ENCODE assay signal across 16 cellular contexts in the genomic region with DNA sequence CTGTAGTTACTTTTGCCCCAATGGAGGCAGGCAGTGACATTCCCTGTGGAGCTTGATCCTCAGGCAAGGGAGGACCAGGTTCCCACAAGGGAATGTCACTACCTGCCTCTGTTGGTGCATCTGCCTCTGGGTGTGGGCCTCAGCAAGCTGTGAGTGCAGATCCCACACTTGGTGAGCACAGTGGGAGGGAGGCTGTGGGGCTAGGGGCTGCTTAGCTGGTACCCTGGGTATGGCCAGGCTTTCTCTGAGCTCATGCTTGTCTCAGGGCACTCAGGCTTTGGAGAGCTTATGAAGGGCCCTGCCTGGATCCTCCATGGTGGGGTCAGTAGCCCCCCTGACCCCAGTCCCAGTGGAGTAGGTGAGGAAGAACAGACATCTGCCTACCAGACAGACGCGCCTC. TPM values are rescaled to one million over a fixed set of nuclear protein-coding genes. Genes with fewer than 3 reads are reported as not detected.
DNase-seq lines count a peak whose midpoint lies in the region; ATAC-seq and TF ChIP-seq lines count a peak whose summit lies in the region.
"Had no signal": no experiment of that assay in that cellular context is flagged by ENCODE, and none has a peak within 500 bp of the region (broad histone marks: within the 10 kb centered on the region; RNA-seq: fewer than 3 reads in every experiment).

No MANE protein-coding gene starts in this region.

- peak overlapping the region in 2 of 3 experiments; percentile 32 to 97 for H3K27ac Mint-ChIP-seq in nephron
- no peak overlapping the region for H3K27ac Mint-ChIP-seq in type B pancreatic cell
- H3K27ac Mint-ChIP-seq: B cell; CD8-positive, alpha-beta T cell had no signal

- intact Hi-C loops in esophagus muscularis mucosa (cut with DNase I), result loop anchor here (5.0 kb wide), 1 partner anchor 57 kb away; no protein-coding TSS in a partner anchor

- H3K4me3 ChIP-seq in esophagus muscularis mucosa, result no peak overlapping the region
- H3K4me3 ChIP-seq: BLaER1 treated with 17β-estradiol and CSF1 and Interleukin-3, amounts not matched to agents 10 nM and 100 nM; HAP-1; K562 had no signal

- H3K27me3 Mint-ChIP-seq in nephron (ENCODE audit: low read depth), result peaks cover 3% of the 10 kb centered on the region
- no peaks in the 10 kb centered on the region for H3K27me3 Mint-ChIP-seq in type B pancreatic cell

- H3K27ac ChIP-seq in esophagus muscularis mucosa (replicated peaks in 1 of 4), result no peak overlapping the region
- H3K27ac ChIP-seq: BLaER1 treated with 17β-estradiol and CSF1 and Interleukin-3, amounts not matched to agents 10 nM and 100 nM had no signal

- H3K27me3 ChIP-seq in esophagus muscularis mucosa, result no peaks in the 10 kb centered on the region
- H3K27me3 ChIP-seq: BLaER1 treated with 17β-estradiol and CSF1 and Interleukin-3, amounts not matched to agents 10 nM and 100 nM had no signal

- no peaks in the 10 kb centered on the region for H3K9me3 ChIP-seq in esophagus muscularis mucosa
- H3K9me3 ChIP-seq: HAP-1 had no signal

- no peak for TF ChIP-seq CTCF in GM13976 (IDR thresholded peaks at IDR 0.05; ENCODE audit: borderline replicate concordance, control extremely low read depth, extremely low read depth, insufficient read depth, missing control alignments)
- TF ChIP-seq CTCF in esophagus muscularis mucosa (IDR thresholded peaks at IDR 0.05), result no peak
- no peak for TF ChIP-seq CTCF in nephron (IDR thresholded peaks at IDR 0.05; ENCODE audit: unreplicated experiment in 3 of 3)
- TF ChIP-seq CTCF in type B pancreatic cell (conservative IDR thresholded peaks at IDR 0.05), result no peak

- peaks cover 14 to 28% (median 23%) of the 10 kb centered on the region in 4 donors for H3K4me1 ChIP-seq in esophagus muscularis mucosa
- H3K4me1 ChIP-seq: BLaER1 treated with 17β-estradiol and CSF1 and Interleukin-3, amounts not matched to agents 10 nM and 100 nM; HAP-1 had no signal

- H3K4me1 Mint-ChIP-seq in nephron (peaks cover 21% of the 10 kb centered on the region), type B pancreatic cell (ENCODE audit: unreplicated experiment) (peaks cover 32% of the 10 kb centered on the region)
- H3K4me1 Mint-ChIP-seq: B cell had no signal

- H3K9me3 Mint-ChIP-seq in nephron (no peaks in the 10 kb centered on the region), type B pancreatic cell (peaks cover 11% of the 10 kb centered on the region)
- H3K9me3 Mint-ChIP-seq: CD8-positive, alpha-beta T cell had no signal

- 97% methylated on average over 2 of the region's 2 CpGs for WGBS in esophagus muscularis mucosa

- TF ChIP-seq EP300 in esophagus muscularis mucosa (IDR thresholded peaks at IDR 0.05), result no peak

- no peaks in the 10 kb centered on the region for H3K36me3 Mint-ChIP-seq in nephron (ENCODE audit: low read depth)
- peaks cover 3% of the 10 kb centered on the region for H3K36me3 Mint-ChIP-seq in type B pancreatic cell
- H3K36me3 Mint-ChIP-seq: CD8-positive, alpha-beta T cell had no signal

- no peaks in the 10 kb centered on the region for H3K36me3 ChIP-seq in esophagus muscularis mucosa
- H3K36me3 ChIP-seq: BLaER1 treated with 17β-estradiol and CSF1 and Interleukin-3, amounts not matched to agents 10 nM and 100 nM; HAP-1 had no signal

- TF ChIP-seq POLR2A in esophagus muscularis mucosa (IDR thresholded peaks at IDR 0.05; ENCODE audit: low read depth), result no peak

- DNase-seq in GM13976 (ENCODE audit: low spot score), result peak; percentile 1
- DNase-seq in esophagus muscularis mucosa (ENCODE audit: extremely low spot score), result peak; percentile 8
- DNase-seq in type B pancreatic cell (ENCODE audit: extremely low spot score, unreplicated experiment), result peak; percentile 52
- no peak for DNase-seq in NK-92 treated with Interleukin-12 subunit alpha and Interleukin-12 subunit beta, amount 100 ng/mL, for 24 hours (lab: John Stamatoyannopoulos, UW)
- no peak for DNase-seq in activated CD8-positive, alpha-beta memory T cell treated with anti-CD3 and anti-CD28 coated beads, Interleukin-2, amount 50 U/mL, for 4 hours
- DNase-seq: Calu3; CD8-positive, alpha-beta T cell; IMR-90 had no signal

- H3K4me3 Mint-ChIP-seq in nephron (no peak overlapping the region), type B pancreatic cell (no peak overlapping the region)
- H3K4me3 Mint-ChIP-seq: B cell; CD8-positive, alpha-beta T cell had no signal

- no peak for ATAC-seq in HG03520 (IDR thresholded peaks at IDR 0.05; ENCODE audit: unreplicated experiment)
- ATAC-seq: CD8-positive, alpha-beta T cell; K562 had no signal

- in situ Hi-C loops in GM13976 (cut with MboI; ENCODE audit: low sequenced_read_pairs, unreplicated experiment), result no loop called here

RNA-seq across cellular contexts. Expression of a gene that starts 16.2 kb away (rescaled TPM):
- total RNA-seq in esophagus muscularis mucosa, result under 1 TPM in 1 of 4 donors, not detected in 3; 0.11 TPM
- total RNA-seq in type B pancreatic cell (ENCODE audit: low replicate concordance), result 4.0 and 4.9 TPM in 2 replicates
- total RNA-seq: B cell; CD8-positive, alpha-beta T cell had no signal

RNA-seq across cellular contexts. Expression of a gene that starts 52.1 kb away (rescaled TPM):
- total RNA-seq in esophagus muscularis mucosa (under 1 TPM in 2 of 4 donors, not detected in 2; under 0.01 to 0.06 TPM), type B pancreatic cell (ENCODE audit: low replicate concordance) (not detected in 2 replicates)
- total RNA-seq: A172; B cell; Calu3; CD8-positive, alpha-beta T cell; H4; IMR-90; K562 had no signal

Comparison
In these comparisons a context has a peak if more than half of its experiments do, and no peak if none do; other contexts are left out.
1. DNase-seq: peak in GM13976 (single experiment), esophagus muscularis mucosa (single experiment) and type B pancreatic cell (single experiment); none in NK-92 treated with Interleukin-12 subunit alpha and Interleukin-12 subunit beta, amount 100 ng/mL, for 24 hours (single experiment) and activated CD8-positive, alpha-beta memory T cell treated with anti-CD3 and anti-CD28 coated beads, Interleukin-2, amount 50 U/mL, for 4 hours (single experiment).